9 cellular contexts compared by ENCODE assay signal in the genomic region with DNA sequence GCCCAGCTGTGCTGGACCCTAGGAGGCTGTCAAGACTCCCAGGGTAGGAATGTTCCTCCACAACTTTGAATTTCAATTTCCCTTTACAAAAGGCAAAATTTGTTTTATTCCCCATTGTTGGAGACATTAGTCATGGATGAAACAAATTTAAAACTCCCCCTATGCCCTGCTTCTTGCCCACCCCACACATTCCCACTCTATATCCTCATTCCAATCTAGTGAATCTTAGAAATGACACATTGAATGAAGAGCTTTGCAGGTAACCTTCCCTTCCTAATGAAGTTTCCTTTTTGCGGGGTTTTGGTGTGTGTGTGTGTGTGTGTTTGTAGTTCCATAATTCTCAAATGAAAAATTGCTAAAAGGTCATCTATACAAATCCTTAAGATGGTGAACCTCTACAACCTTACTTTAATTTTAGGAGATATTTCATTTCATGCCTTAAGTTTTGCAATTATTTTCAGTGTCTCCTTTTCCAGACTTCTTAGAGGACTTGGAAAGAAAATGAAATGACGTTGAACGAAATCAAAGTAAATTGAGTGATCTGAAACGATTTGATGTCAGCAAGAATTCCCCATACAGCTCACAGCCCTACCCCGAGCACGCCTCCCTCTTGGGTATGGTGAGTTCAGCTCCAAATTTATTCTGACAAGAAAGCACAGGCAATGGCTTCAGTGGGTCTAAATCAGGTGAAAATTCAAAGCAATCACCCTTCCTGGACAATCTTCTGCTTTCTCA.
DNase-seq lines count a peak whose midpoint lies in the region; ATAC-seq and TF ChIP-seq lines count a peak whose summit lies in the region.
"Had no signal": no experiment of that assay in that cellular context is flagged by ENCODE, and none has a peak within 500 bp of the region (broad histone marks: within the 10 kb centered on the region; RNA-seq: fewer than 3 reads in every experiment).

No MANE protein-coding gene starts in this region.

- H3K4me3 Mint-ChIP-seq in osteocyte (ENCODE audit: unreplicated experiment): peak overlapping the region; percentile 84

- H3K4me3 ChIP-seq in DND-41 (ENCODE audit: low read depth in 1 of 2, low read length in 2 of 2) (peak overlapping the region in 1 of 2 experiments; percentile 62; a peak in 3 of 4 replicates), Peyer's patch (peak overlapping the region in 3 of 4 donors; percentile 65 to 81 (median 66)), epithelial cell of esophagus (ENCODE audit: low read length) (no peak overlapping the region)

- H3K27ac ChIP-seq in DND-41 (ENCODE audit: low read length): peak overlapping the region; percentile 75; the same call in 1 of the 2 replicates
- H3K27ac ChIP-seq in Peyer's patch: peak overlapping the region; percentile 93 to 100 (median 99)

- peak overlapping the region; percentile 96 for H3K27ac Mint-ChIP-seq in osteocyte (ENCODE audit: unreplicated experiment)

- peaks cover 2% of the 10 kb centered on the region for H3K27me3 ChIP-seq in DND-41 (ENCODE audit: insufficient read depth, low read length, poor library complexity)
- H3K27me3 ChIP-seq in Peyer's patch: no peaks in the 10 kb centered on the region

- TF ChIP-seq CTCF in DND-41 (IDR thresholded peaks at IDR 0.05; ENCODE audit: borderline replicate concordance, extremely low read depth, low read length, poor library complexity, severe bottlenecking): no peak
- no peak for TF ChIP-seq CTCF in Peyer's patch (IDR thresholded peaks at IDR 0.05)
- no peak for TF ChIP-seq CTCF in epithelial cell of esophagus (IDR thresholded peaks at IDR 0.05; ENCODE audit: insufficient read depth, low read depth, low read length, missing control alignments)
- no peak for TF ChIP-seq CTCF in osteocyte (IDR thresholded peaks at IDR 0.05)

- H3K79me2 ChIP-seq in DND-41 (ENCODE audit: insufficient read depth, low read length): no peaks in the 10 kb centered on the region

- H3K9me3 Mint-ChIP-seq in osteocyte (ENCODE audit: unreplicated experiment): no peaks in the 10 kb centered on the region

- H3K27me3 Mint-ChIP-seq in osteocyte (ENCODE audit: unreplicated experiment): no peaks in the 10 kb centered on the region

- H3K4me1 Mint-ChIP-seq in osteocyte (ENCODE audit: unreplicated experiment): peaks cover 47% of the 10 kb centered on the region

- H3K4me1 ChIP-seq in DND-41 (ENCODE audit: insufficient read depth, low read length) (peaks cover 32% of the 10 kb centered on the region), Peyer's patch (peaks cover 0 to 39% (median 6%) of the 10 kb centered on the region in 4 donors)

- peak overlapping the region; percentile 75 for H3K9ac ChIP-seq in DND-41 (ENCODE audit: low read depth, low read length)

- H3K36me3 Mint-ChIP-seq in osteocyte (ENCODE audit: unreplicated experiment): no peaks in the 10 kb centered on the region

- no peak for TF ChIP-seq POLR2A in Peyer's patch (IDR thresholded peaks at IDR 0.05)

- no peaks in the 10 kb centered on the region for H3K9me3 ChIP-seq in DND-41 (ENCODE audit: insufficient read depth, low read length, severe bottlenecking)
- no peaks in the 10 kb centered on the region for H3K9me3 ChIP-seq in Peyer's patch

- no peak for DNase-seq in DND-41
- no peak for DNase-seq in Peyer's patch
- peak; percentile 71 for DNase-seq in epithelial cell of esophagus (ENCODE audit: low read depth)
- no peak for DNase-seq in osteocyte (ENCODE audit: extremely low spot score, unreplicated experiment)
- no peak for DNase-seq in NCI-H1092 (lab: John Stamatoyannopoulos, UW)
- no peak for DNase-seq in stimulated activated CD4-positive, alpha-beta T cell treated with anti-CD3 and anti-CD28 coated beads, Interleukin-4, amount 100 ng/mL, for 24 hours
- DNase-seq: trophoblast cell had no signal

- no peak for ATAC-seq in DND-41 (ENCODE audit: insufficient read depth, low read depth)
- no peak for ATAC-seq in HG03469 (IDR thresholded peaks at IDR 0.05; ENCODE audit: unreplicated experiment)
- ATAC-seq in HG03095 (IDR thresholded peaks at IDR 0.05; ENCODE audit: unreplicated experiment): no peak

- H3K36me3 ChIP-seq in DND-41 (ENCODE audit: insufficient read depth, low read length): no peaks in the 10 kb centered on the region
- H3K36me3 ChIP-seq in Peyer's patch: no peaks in the 10 kb centered on the region

- H2AFZ ChIP-seq in DND-41 (ENCODE audit: low read depth, low read length): peak overlapping the region; percentile 88

- peak overlapping the region; percentile 68 for H3K4me2 ChIP-seq in DND-41 (ENCODE audit: insufficient read depth, low read length)

- no peaks in the 10 kb centered on the region for H4K20me1 ChIP-seq in DND-41 (ENCODE audit: insufficient read depth, low read length)
